ENCODE assay signal across 10 cellular contexts in the genomic region with DNA sequence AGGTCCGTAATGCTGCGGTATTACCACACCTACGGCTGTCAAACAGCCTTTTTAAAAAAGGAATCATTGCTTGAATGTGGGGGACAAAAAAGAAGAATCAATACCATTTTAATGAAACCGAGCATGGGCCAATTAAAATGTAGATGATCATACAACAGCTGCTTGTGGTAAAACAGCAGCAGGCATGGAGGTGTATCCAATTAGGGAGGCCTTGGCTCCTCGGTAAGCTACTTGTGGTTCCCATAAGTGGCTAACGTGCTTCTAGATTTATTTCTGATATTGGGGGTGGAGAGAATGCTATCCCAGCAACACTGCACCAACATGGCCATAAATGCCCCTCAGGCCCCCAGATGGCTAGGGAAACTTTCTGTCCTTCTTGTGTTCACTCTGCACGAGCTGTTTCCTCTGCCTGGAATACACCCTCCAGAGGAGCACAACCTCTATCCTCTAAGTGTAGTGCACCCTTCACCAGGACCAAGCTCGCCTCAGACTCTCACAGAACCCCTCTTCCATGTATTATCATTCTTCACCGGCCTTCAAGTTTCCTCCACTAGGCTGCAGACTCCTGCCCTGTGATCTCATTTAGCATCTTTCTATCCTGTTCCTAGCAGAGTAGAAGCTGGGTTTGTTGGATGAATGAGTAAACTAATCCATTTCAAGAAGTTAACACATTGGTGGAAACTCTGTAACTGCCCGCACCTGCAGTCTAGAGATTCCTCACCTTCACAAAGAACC. TPM values are rescaled to one million over a fixed set of nuclear protein-coding genes. Genes with fewer than 3 reads are reported as not detected.
DNase-seq lines count a peak whose midpoint lies in the region; ATAC-seq, FAIRE-seq and TF ChIP-seq lines count a peak whose summit lies in the region.
"Had no signal": no experiment of that assay in that cellular context is flagged by ENCODE, and none has a peak within 500 bp of the region (broad histone marks: within the 10 kb centered on the region; RNA-seq: fewer than 3 reads in every experiment).

No MANE protein-coding gene starts in this region.

- CTCF ChIA-PET in A549 (lab: Yijun Ruan, JAX), result interaction anchor here (0.8 to 8.5 kb wide), 11 partner anchors 8 to 224 kb away, joined by 3 to 116 read pairs (median 4); no protein-coding TSS in a partner anchor

- FAIRE-seq in A549 (lab: Jason Lieb, UNC), result peak; percentile 56
- FAIRE-seq: GM18507 had no signal

- H2AFZ ChIP-seq in mesenchymal stem cell (ENCODE audit: low read depth, low read length), result no peak overlapping the region

- POLR2A ChIA-PET in A549 (lab: Yijun Ruan, JAX), result interaction anchor here (0.6 to 2.3 kb wide), 3 partner anchors 16 to 111 kb away, joined by 3 to 10 read pairs (median 3); no protein-coding TSS in a partner anchor

- no peak overlapping the region for H2AK5ac ChIP-seq in mesenchymal stem cell (ENCODE audit: low read length, severe bottlenecking)

- WGBS in A549 (ENCODE audit: missing lambda C conversion rate), result 57% methylated on average over 10 of the region's 10 CpGs
- WGBS in mesenchymal stem cell, result 54% methylated on average over 6 of the region's 10 CpGs

- H3K9ac ChIP-seq in mesenchymal stem cell (ENCODE audit: low read length), result peak overlapping the region; percentile 100

- H3K4me2 ChIP-seq in A549, result peak overlapping the region; percentile 84
- H3K4me2 ChIP-seq in mesenchymal stem cell (ENCODE audit: low read length, poor library complexity, severe bottlenecking), result peak overlapping the region; percentile 87

- TF ChIP-seq CTCF in A549 (IDR thresholded peaks at IDR 0.05), result peak; percentile 17; the same call in 1 of the 3 replicates
- TF ChIP-seq CTCF in astrocyte of the spinal cord (IDR thresholded peaks at IDR 0.05; ENCODE audit: low read depth, low read length), result peak; percentile 26

- TF ChIP-seq POLR2A in A549 (IDR thresholded peaks at IDR 0.05; ENCODE audit: low read length), result no peak

- H3K27ac ChIP-seq in A549 (peak overlapping the region; percentile 93 to 97; a peak in 5 of 6 replicates), mesenchymal stem cell (ENCODE audit: low read length, poor library complexity, severe bottlenecking) (peak overlapping the region; percentile 100)

- H4K91ac ChIP-seq in mesenchymal stem cell (ENCODE audit: low read length), result no peak overlapping the region

- in situ Hi-C loops in astrocyte of the spinal cord (cut with HindIII; ENCODE audit: low sequenced_read_pairs), result no loop called here

- peak overlapping the region in 1 of 2 experiments; percentile 28 for H3K4ac ChIP-seq in mesenchymal stem cell (ENCODE audit: low read depth in 1 of 2, low read length in 2 of 2)

- H2BK5ac ChIP-seq in mesenchymal stem cell (ENCODE audit: low read depth, low read length, poor library complexity, severe bottlenecking), result peak overlapping the region; percentile 98

- peak overlapping the region in 1 of 2 experiments; percentile 81 for H3K23ac ChIP-seq in mesenchymal stem cell (ENCODE audit: low read length in 2 of 2)

- no peaks in the 10 kb centered on the region for H3K27me3 ChIP-seq in mesenchymal stem cell (ENCODE audit: control insufficient read depth in 1 of 2, insufficient read depth in 1 of 2, low read length in 2 of 2)

- DNase-seq in A549 (ENCODE audit: low read depth in 1 of 2, low spot score in 1 of 2) (peak; percentile 39 to 40), HCEC 1CT (peak; percentile 63), astrocyte of the spinal cord (ENCODE audit: low read depth, low spot score) (peak; percentile 58), mesenchymal stem cell (peak; percentile 73)
- no peak for DNase-seq in stimulated activated CD4-positive, alpha-beta T cell treated with anti-CD3 and anti-CD28 coated beads, Interleukin-2, amount 100 ng/mL, for 24 hours
- DNase-seq: activated CD4-positive, alpha-beta T cell treated with anti-CD3 and anti-CD28 coated beads, Interleukin-2, amount 50 U/mL, for 1 hour had no signal

- no peaks in the 10 kb centered on the region for H3K79me1 ChIP-seq in mesenchymal stem cell (replicated peaks; ENCODE audit: low read length, poor library complexity, severe bottlenecking)

- peak overlapping the region in 1 of 2 experiments; percentile 17 for H2BK12ac ChIP-seq in mesenchymal stem cell (ENCODE audit: low read length in 2 of 2)

- H3K4me1 ChIP-seq in A549 (peaks cover 49% of the 10 kb centered on the region), mesenchymal stem cell (ENCODE audit: control insufficient read depth, insufficient read depth, low read depth, low read length) (peaks cover 6% of the 10 kb centered on the region)

- H3K9me3 ChIP-seq in A549 (no peaks in the 10 kb centered on the region), mesenchymal stem cell (ENCODE audit: control insufficient read depth, low read length) (no peaks in the 10 kb centered on the region)

- TF ChIP-seq RAD21 in A549 (conservative IDR thresholded peaks at IDR 0.05 in 1 of 2, IDR thresholded peaks at IDR 0.05 in 1 of 2), result no peak; a peak in 2 of 5 replicates

- H2BK15ac ChIP-seq in mesenchymal stem cell (ENCODE audit: low read depth, poor library complexity, severe bottlenecking), result no peak overlapping the region

- peaks cover 3 to 9% of the 10 kb centered on the region in 2 experiments for H3K36me3 ChIP-seq in mesenchymal stem cell (ENCODE audit: control insufficient read depth in 1 of 2, insufficient read depth in 2 of 2, low read depth in 1 of 2, low read length in 2 of 2)

- H3K14ac ChIP-seq in mesenchymal stem cell (ENCODE audit: low read length in 2 of 2), result peak overlapping the region in 1 of 2 experiments; percentile 32

- peak; percentile 27 to 55; a peak in 5 of 6 replicates for ATAC-seq in A549
- no peak for ATAC-seq in GM21367 (IDR thresholded peaks at IDR 0.05; ENCODE audit: unreplicated experiment)
- no peak for ATAC-seq in HG03025 (IDR thresholded peaks at IDR 0.05; ENCODE audit: low FRiP score, unreplicated experiment)
- ATAC-seq in GM21360 (IDR thresholded peaks at IDR 0.05; ENCODE audit: unreplicated experiment), result no peak

- H3K4me3 ChIP-seq in A549 (peak overlapping the region; percentile 85), astrocyte of the spinal cord (ENCODE audit: low read depth, low read length) (peak overlapping the region; percentile 91), mesenchymal stem cell (ENCODE audit: insufficient read depth in 1 of 2, low read depth in 1 of 2, low read length in 2 of 2) (peak overlapping the region; percentile 89)

- H2BK120ac ChIP-seq in mesenchymal stem cell (ENCODE audit: low read depth, low read length), result no peak overlapping the region

- H4K8ac ChIP-seq in mesenchymal stem cell (ENCODE audit: low read length), result no peak overlapping the region

- no peak for TF ChIP-seq EP300 in A549 (IDR thresholded peaks at IDR 0.05)

- peak overlapping the region in 1 of 2 experiments; percentile 42 for H3K18ac ChIP-seq in mesenchymal stem cell (ENCODE audit: low read depth in 1 of 2, low read length in 2 of 2)

TF ChIP-seq in A549, 52 proteins besides CTCF, POLR2A, EP300 and RAD21:
- no peak for TF ChIP-seq HOXA7 (CRISPR knock-in tag; IDR thresholded peaks at IDR 0.05)
- TF ChIP-seq SMC3 (IDR thresholded peaks at IDR 0.05), result peak; percentile 16; the same call in 1 of the 3 replicates
TF ChIP-seq in A549: peak in this region for 1.

RNA-seq across cellular contexts. Expression of a gene that starts 1.6 kb away (rescaled TPM):
- polyA plus RNA-seq in A549 (2011; rRNA removed) (9.9 and 10.0 TPM in 2 replicates), A549 (2017; fragmentation: RNase III; extraction: RNeasy Plus Mini Kit Qiagen cat#74134 plus additional on column Dnase treatment) (9.2 to 13.0 TPM (median 10.3 TPM) in 3 replicates)
- 5.7 and 7.5 TPM in 2 replicates for polyA plus RNA-seq in A549 (2012; cell fraction: cytosol; rRNA removed)
- polyA plus RNA-seq in A549 (2012; cell fraction: nucleus; rRNA removed), result 9.2 and 11.5 TPM in 2 replicates
- polyA minus RNA-seq in A549 (2011; rRNA and poly(A)+ RNA removed), result 30.7 and 38.9 TPM in 2 replicates
- polyA plus RNA-seq in mesenchymal stem cell (2013, experiment 1 of 2), result 18.6 TPM
- 18.0 TPM for polyA plus RNA-seq in mesenchymal stem cell (2013, experiment 2 of 2)

RNA-seq across cellular contexts. Expression of a gene that starts 53.2 kb away (rescaled TPM):
- polyA plus RNA-seq in A549 (2011; rRNA removed) (57.7 and 70.6 TPM in 2 replicates), A549 (2017; fragmentation: RNase III; extraction: RNeasy Plus Mini Kit Qiagen cat#74134 plus additional on column Dnase treatment) (53.0 to 56.0 TPM (median 53.5 TPM) in 3 replicates)
- 12.9 and 14.1 TPM in 2 replicates for polyA plus RNA-seq in A549 (2012; cell fraction: cytosol; rRNA removed)
- polyA plus RNA-seq in A549 (2012; cell fraction: nucleus; rRNA removed), result 23.3 and 27.1 TPM in 2 replicates
- 22.2 and 23.0 TPM in 2 replicates for polyA minus RNA-seq in A549 (2011; rRNA and poly(A)+ RNA removed)
- 4.2 TPM for polyA plus RNA-seq in mesenchymal stem cell (2013, experiment 1 of 2)
- 4.9 TPM for polyA plus RNA-seq in mesenchymal stem cell (2013, experiment 2 of 2)

Comparison
In these comparisons a context has a peak if more than half of its experiments do, and no peak if none do; other contexts are left out.
1. ATAC-seq: peak in A549 (2 of 2); none in GM21367 (single experiment), HG03025 (single experiment) and GM21360 (single experiment).
2. DNase-seq: peak in A549 (2 of 2), HCEC 1CT (single experiment), astrocyte of the spinal cord (single experiment) and mesenchymal stem cell (single experiment); none in stimulated activated CD4-positive, alpha-beta T cell treated with anti-CD3 and anti-CD28 coated beads, Interleukin-2, amount 100 ng/mL, for 24 hours (0 of 2).
3. Peak in every context shown above with its lines, with median percentiles within 50 percentile points of each other: H3K4me3 ChIP-seq.